1 cellular context compared by ENCODE assay signal in the genomic region with DNA sequence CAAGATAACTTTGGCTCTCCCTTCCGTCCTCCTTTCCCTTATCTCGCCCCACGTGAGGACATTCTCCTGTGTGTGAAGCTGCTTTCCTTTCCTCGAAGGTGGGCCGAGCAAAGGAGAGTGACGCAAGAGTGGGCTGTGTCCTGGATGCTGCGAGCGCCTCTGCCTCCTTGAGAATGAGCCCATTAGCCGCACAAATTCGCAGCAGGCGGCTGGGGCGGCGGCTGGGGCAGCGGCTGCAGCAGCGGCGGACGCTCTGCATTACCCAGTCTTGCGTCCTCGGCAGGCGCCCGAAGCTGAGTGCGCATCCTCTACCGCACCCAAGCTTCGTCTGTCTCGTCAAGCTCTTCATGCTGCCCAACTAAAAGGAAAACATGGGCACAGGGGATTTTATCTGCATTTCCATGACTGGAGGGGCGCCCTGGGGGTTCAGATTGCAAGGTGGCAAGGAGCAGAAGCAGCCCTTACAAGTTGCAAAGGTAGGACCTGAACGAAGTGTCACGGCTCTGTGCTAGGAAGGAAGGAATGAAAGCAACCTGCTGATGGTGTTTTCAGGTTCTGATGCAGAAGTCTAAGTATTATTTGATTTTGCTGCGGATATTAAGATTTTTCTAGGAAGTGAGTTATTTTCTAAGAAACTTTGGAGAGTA.
A peak's percentile ranks its signal among the peaks of the same experiment; 100 is the strongest.
TF ChIP-seq lines count a peak whose summit lies in the region.

SYNPO2 (plus strand) TSS at position 189 of the 647 bp plus-strand sequence; CDS start at position 372, 183 bp downstream.

TF ChIP-seq in IMR-90, 13 proteins besides CTCF, POLR2A, EP300 and RAD21 (continued from another document):
- TF ChIP-seq, protein P1, sequence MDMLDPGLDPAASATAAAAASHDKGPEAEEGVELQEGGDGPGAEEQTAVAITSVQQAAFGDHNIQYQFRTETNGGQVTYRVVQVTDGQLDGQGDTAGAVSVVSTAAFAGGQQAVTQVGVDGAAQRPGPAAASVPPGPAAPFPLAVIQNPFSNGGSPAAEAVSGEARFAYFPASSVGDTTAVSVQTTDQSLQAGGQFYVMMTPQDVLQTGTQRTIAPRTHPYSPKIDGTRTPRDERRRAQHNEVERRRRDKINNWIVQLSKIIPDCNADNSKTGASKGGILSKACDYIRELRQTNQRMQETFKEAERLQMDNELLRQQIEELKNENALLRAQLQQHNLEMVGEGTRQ (IDR thresholded peaks at IDR 0.05; ENCODE audit: low read depth, low read length): peak; percentile 78
- TF ChIP-seq SMC3 (IDR thresholded peaks at IDR 0.05; ENCODE audit: low read depth, low read length): 0 out of 2 replicates have a peak, but pooled peaks have one; percentile 12
- peak; percentile 98 for TF ChIP-seq CEBPB (IDR thresholded peaks at IDR 0.05; ENCODE audit: low read depth, low read length)
- TF ChIP-seq MXI1 (IDR thresholded peaks at IDR 0.05; ENCODE audit: borderline replicate concordance, low read depth, low read length): peak; percentile 14; the same call in 1 of the 2 replicates
- no peak for TF ChIP-seq RFX5 (IDR thresholded peaks at IDR 0.05; ENCODE audit: low read depth, low read length)
- no peak for TF ChIP-seq MAZ (IDR thresholded peaks at IDR 0.05; ENCODE audit: borderline replicate concordance, low read depth, low read length)
- no peak for TF ChIP-seq CHD1 (IDR thresholded peaks at IDR 0.05; ENCODE audit: low read depth, low read length)
